In the genomic region with DNA sequence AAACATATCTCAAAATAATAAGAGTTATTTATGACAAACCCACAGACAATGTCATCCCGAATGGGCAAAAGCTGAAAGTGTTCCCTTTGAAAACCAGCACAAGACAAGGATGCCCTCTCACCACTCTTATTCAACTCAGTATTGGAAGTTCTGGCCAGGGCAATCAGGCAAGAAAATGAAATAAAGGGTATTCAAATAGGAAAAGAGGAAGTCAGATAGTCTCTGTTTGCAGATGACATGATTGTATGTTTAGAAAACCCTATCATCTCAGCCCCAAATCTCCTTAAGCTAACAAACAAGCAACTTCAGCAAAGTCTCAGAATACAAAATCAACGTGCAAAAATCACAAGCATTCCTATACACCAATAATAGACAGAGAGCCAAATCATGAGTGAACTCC, we compare ENCODE assay signal across 3 cellular contexts.
A peak's percentile ranks its signal among the peaks of the same experiment; 100 is the strongest.
DNase-seq lines count a peak whose midpoint lies in the region; ATAC-seq, FAIRE-seq and TF ChIP-seq lines count a peak whose summit lies in the region.
"Not testable (repeated sequence)": the region's sequence is repeated elsewhere in the genome, so short reads cannot be mapped to it uniquely, and the experiment has no call there.

No MANE protein-coding gene starts in this region.

- H3K79me2 ChIP-seq in GM12878 (ENCODE audit: control insufficient read depth, insufficient read depth, low read length): not testable (repeated sequence)

- BruUV-seq in GM12878 (replicated peaks; lab: Mats Ljungman, UMichigan): not testable (repeated sequence)

- not testable (repeated sequence) for H3K4me3 ChIP-seq in GM12878

- POLR2A ChIA-PET in GM12878 (lab: Charles Lee): not testable (repeated sequence)

- intact Hi-C loops in GM12878 (cut with micrococcal nuclease; ENCODE audit: unreplicated experiment): not testable (repeated sequence)

- H4K20me1 ChIP-seq in GM12878 (ENCODE audit: control insufficient read depth, insufficient read depth): not testable (repeated sequence)

- H3K9ac ChIP-seq in GM12878 (ENCODE audit: control insufficient read depth, insufficient read depth, low read length): not testable (repeated sequence)

- in situ Hi-C loops in GM12878 (cut with MboI): not testable (repeated sequence)

- not testable (repeated sequence) for H3K4me1 ChIP-seq in GM12878 (ENCODE audit: control insufficient read depth, insufficient read depth, low read length)

- H2AFZ ChIP-seq in GM12878 (ENCODE audit: control insufficient read depth, low read depth, low read length): not testable (repeated sequence)

- RAD21 ChIA-PET in GM12878 (lab: Charles Lee; ENCODE audit: unreplicated experiment): not testable (repeated sequence)

- H3K27ac ChIP-seq in GM12878 (ENCODE audit: control insufficient read depth, insufficient read depth): not testable (repeated sequence)

- not testable (repeated sequence) for TF ChIP-seq CTCF in GM12878 (IDR thresholded peaks at IDR 0.05 in 2 of 3, conservative IDR thresholded peaks at IDR 0.05 in 1 of 3; ENCODE audit: control insufficient read depth in 2 of 3, extremely low read depth in 1 of 3, insufficient read depth in 1 of 3, low read depth in 3 of 3, low read length in 3 of 3)

- not testable (repeated sequence) for FAIRE-seq in GM12891 (lab: Jason Lieb, UNC); GM12878 (lab: Jason Lieb, UNC)
- FAIRE-seq in GM18507 (lab: Jason Lieb, UNC): peak; percentile 5

- not testable (repeated sequence) for H3K4me2 ChIP-seq in GM12878 (ENCODE audit: control insufficient read depth, insufficient read depth)

- not testable (repeated sequence) for ATAC-seq in GM12878

- SMC1A ChIA-PET in GM12878 (lab: Charles Lee; ENCODE audit: uncharacterized antibody, unreplicated experiment): interaction anchor here (1.1 to 1.4 kb wide), 2 partner anchors 8 to 13 kb away, joined by 3 read pairs; no protein-coding TSS in a partner anchor

- not testable (repeated sequence) for DNase-seq in GM12891 (ENCODE audit: insufficient read length, low spot score); GM18507 (ENCODE audit: extremely low spot score, insufficient read length, low read depth); GM12878 (ENCODE audit: low read depth, low spot score)

- not testable (repeated sequence) for H3K27me3 ChIP-seq in GM12878 (replicated peaks in 1 of 2; ENCODE audit: control insufficient read depth in 2 of 2, insufficient read depth in 2 of 2, low read length in 1 of 2)

- not testable (repeated sequence) for H3K9me3 ChIP-seq in GM12878 (replicated peaks; ENCODE audit: control insufficient read depth, insufficient read depth, low read length)

- not testable (repeated sequence) for TF ChIP-seq EP300 in GM12878 (IDR thresholded peaks at IDR 0.05; ENCODE audit: borderline replicate concordance in 1 of 2, control insufficient read depth in 1 of 2, low read depth in 2 of 2, low read length in 2 of 2)

- not testable (repeated sequence) for TF ChIP-seq POLR2A in GM12891 (IDR thresholded peaks at IDR 0.05; ENCODE audit: low read depth, low read length); GM12878 (IDR thresholded peaks at IDR 0.05; ENCODE audit: low read depth, low read length)

- WGBS in GM12878 (ENCODE audit: insufficient coverage, insufficient replicate concordance, low lambda C conversion rate, missing lambda C conversion rate): 50% methylated on average over 2 of the region's 2 CpGs

- TF ChIP-seq RAD21 in GM12878 (IDR thresholded peaks at IDR 0.05; ENCODE audit: insufficient read depth, low read depth, low read length): not testable (repeated sequence)

- CTCF ChIA-PET in GM12878 (lab: Yijun Ruan, JAX): interaction anchor here (2.0 kb wide), 1 partner anchor 8 kb away, joined by 7 read pairs; no protein-coding TSS in a partner anchor

- not testable (repeated sequence) for H3K36me3 ChIP-seq in GM12878 (ENCODE audit: control insufficient read depth in 2 of 2, insufficient read depth in 2 of 2, low read length in 1 of 2)

TF ChIP-seq in GM12891, 5 proteins besides CTCF, POLR2A, EP300 and RAD21:
- peak; percentile 85 for TF ChIP-seq SPI1 (IDR thresholded peaks at IDR 0.05; ENCODE audit: low read depth, low read length)

TF ChIP-seq in GM12878, 131 proteins besides CTCF, POLR2A, EP300 and RAD21:
- peak; percentile 64 for TF ChIP-seq SPI1 (IDR thresholded peaks at IDR 0.05; ENCODE audit: borderline replicate concordance, insufficient read depth, low read depth, low read length)
